18 cellular contexts compared by ENCODE assay signal in the genomic region with DNA sequence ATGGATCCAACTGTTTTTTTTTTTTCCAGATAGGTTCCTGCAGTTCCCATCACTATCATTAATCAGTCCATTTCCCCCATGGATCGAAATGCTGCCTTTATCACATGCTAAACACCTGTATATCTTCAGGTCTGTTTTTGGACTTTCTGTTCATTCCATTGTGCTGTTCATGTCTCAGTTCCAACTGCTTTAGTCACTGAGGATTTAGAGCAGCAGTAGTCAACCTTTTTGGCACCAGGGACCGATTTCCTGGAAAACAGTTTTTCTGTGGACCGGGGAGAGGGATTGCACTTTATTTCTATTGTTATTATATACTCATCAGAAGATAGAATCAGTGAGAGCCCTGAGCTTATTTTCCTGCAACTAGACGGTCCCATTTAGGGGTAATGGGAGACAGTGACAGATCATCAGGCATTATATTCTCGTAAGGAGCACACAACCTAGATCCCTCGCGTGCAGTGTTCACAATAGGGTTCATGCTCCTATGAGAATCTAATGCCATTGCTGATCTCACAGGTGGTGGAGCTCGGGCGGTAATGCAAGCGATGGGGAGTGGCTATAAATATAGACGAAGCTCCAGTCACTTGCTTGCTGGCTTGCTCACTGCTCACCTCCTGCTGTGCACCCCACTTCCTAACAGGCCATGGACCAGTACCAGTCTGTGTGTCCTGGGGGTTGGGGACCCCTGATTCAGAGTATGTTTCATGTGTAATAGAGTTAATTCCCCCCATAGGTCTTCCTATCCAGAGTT. TPM values are rescaled to one million over a fixed set of nuclear protein-coding genes. Genes with fewer than 3 reads are reported as not detected.
"Had no signal": no experiment of that assay in that cellular context is flagged by ENCODE, and none has a peak within 500 bp of the region (broad histone marks: within the 10 kb centered on the region; RNA-seq: fewer than 3 reads in every experiment).

No MANE protein-coding gene starts in this region.

- H3K27me3 Mint-ChIP-seq: activated B cell treated with CpG ODN at 0.5 μM for 24 hours; dendritic cell treated with granulocyte-macrophage colony-stimulating factor and Interleukin-4, amounts not matched to agents 40 ng/mL and 50 ng/mL, for 4 days had no signal

- H3K27ac ChIP-seq: lower lobe of right lung, tibial artery had no signal

- DNase-seq: activated B cell treated with CpG ODN at 0.5 μM for 24 hours; activated CD4-positive, alpha-beta T cell treated with anti-CD3 and anti-CD28 coated beads for 48 hours; activated CD8-positive, alpha-beta T cell treated with anti-CD3 and anti-CD28 coated beads for 36 hours; activated effector memory CD4-positive, alpha-beta T cell treated with Interleukin-2 at 50 U/mL for 16 hours; activated naive CD4-positive, alpha-beta T cell treated with anti-CD3 and anti-CD28 coated beads, Interleukin-2, amount 50 U/mL, for 16 hours; activated T-cell treated with anti-CD3 and anti-CD28 coated beads, Interleukin-2, amount 50 U/mL, for 4 hours; erythroblast; glutamatergic neuron; hypothalamus; lower lobe of right lung; nephron progenitor cell; sigmoid colon; SW 1271; tibial artery had no signal

- H3K27ac Mint-ChIP-seq: activated B cell treated with CpG ODN at 0.5 μM for 24 hours; activated CD8-positive, alpha-beta T cell treated with anti-CD3 and anti-CD28 coated beads for 36 hours; dendritic cell treated with granulocyte-macrophage colony-stimulating factor and Interleukin-4, amounts not matched to agents 40 ng/mL and 50 ng/mL, for 4 days; nephron progenitor cell; stimulated activated memory B cell treated with anti-CD40 and anti-IgM and Interleukin-4, amounts not matched to agents 10 μg/mL and 1 μg/mL and 100 μg/mL, for 72 hours; T-helper 2 cell treated with Interferon-gamma antibody and Interleukin-4, amounts not matched to agents 5 μg/mL and 100 μg/mL, for 36 hours had no signal

- H3K36me3 Mint-ChIP-seq: stimulated activated memory B cell treated with anti-CD40 and anti-IgM and Interleukin-4, amounts not matched to agents 10 μg/mL and 1 μg/mL and 100 μg/mL, for 72 hours had no signal

- H3K27me3 ChIP-seq: sigmoid colon, tibial artery had no signal

- H3K4me3 ChIP-seq: lower lobe of right lung, sigmoid colon, tibial artery had no signal

- H3K9me3 Mint-ChIP-seq: activated B cell treated with CpG ODN at 0.5 μM for 24 hours; activated CD8-positive, alpha-beta T cell treated with anti-CD3 and anti-CD28 coated beads for 36 hours; activated T-cell treated with anti-CD3 and anti-CD28 coated beads, Interleukin-2, amount 50 U/mL, for 4 hours; central memory CD8-positive, alpha-beta T cell; dendritic cell treated with granulocyte-macrophage colony-stimulating factor and Interleukin-4, amounts not matched to agents 40 ng/mL and 50 ng/mL, for 4 days; T-helper 2 cell treated with Interferon-gamma antibody and Interleukin-4, amounts not matched to agents 5 μg/mL and 100 μg/mL, for 36 hours had no signal

- H3K4me1 ChIP-seq: lower lobe of right lung had no signal

- H3K36me3 ChIP-seq: lower lobe of right lung had no signal

- H3K9me3 ChIP-seq: lower lobe of right lung, sigmoid colon, tibial artery had no signal

- H3K4me1 Mint-ChIP-seq: activated B cell treated with CpG ODN at 0.5 μM for 24 hours; central memory CD8-positive, alpha-beta T cell; stimulated activated memory B cell treated with anti-CD40 and anti-IgM and Interleukin-4, amounts not matched to agents 10 μg/mL and 1 μg/mL and 100 μg/mL, for 72 hours had no signal

- ATAC-seq: activated CD8-positive, alpha-beta T cell treated with anti-CD3 and anti-CD28 coated beads for 36 hours; activated T-cell treated with anti-CD3 and anti-CD28 coated beads, Interleukin-2, amount 50 U/mL, for 4 hours; lower lobe of right lung; stimulated activated memory B cell treated with anti-CD40 and anti-IgM and Interleukin-4, amounts not matched to agents 10 μg/mL and 1 μg/mL and 100 μg/mL, for 72 hours had no signal

- H3K4me3 Mint-ChIP-seq: activated B cell treated with CpG ODN at 0.5 μM for 24 hours; activated CD8-positive, alpha-beta T cell treated with anti-CD3 and anti-CD28 coated beads for 36 hours; activated T-cell treated with anti-CD3 and anti-CD28 coated beads, Interleukin-2, amount 50 U/mL, for 4 hours; central memory CD8-positive, alpha-beta T cell; dendritic cell treated with granulocyte-macrophage colony-stimulating factor and Interleukin-4, amounts not matched to agents 40 ng/mL and 50 ng/mL, for 4 days; nephron progenitor cell; stimulated activated memory B cell treated with anti-CD40 and anti-IgM and Interleukin-4, amounts not matched to agents 10 μg/mL and 1 μg/mL and 100 μg/mL, for 72 hours; T-helper 2 cell treated with Interferon-gamma antibody and Interleukin-4, amounts not matched to agents 5 μg/mL and 100 μg/mL, for 36 hours had no signal

RNA-seq across cellular contexts. Expression of a gene that starts 46.0 kb away (rescaled TPM):
- total RNA-seq: activated B cell treated with CpG ODN at 0.5 μM for 24 hours; activated CD8-positive, alpha-beta T cell treated with anti-CD3 and anti-CD28 coated beads for 36 hours; activated T-cell treated with anti-CD3 and anti-CD28 coated beads, Interleukin-2, amount 50 U/mL, for 4 hours had no signal
